8 cellular contexts compared by ENCODE assay signal in genomic region chr16:81006472-81007311, GRCh38. TPM values are rescaled to one million over a fixed set of nuclear protein-coding genes. Genes with fewer than 3 reads are reported as not detected.
DNase-seq lines count a peak whose midpoint lies in the region; ATAC-seq and TF ChIP-seq lines count a peak whose summit lies in the region.

CENPN (plus strand) TSS chr16:81007214; CDS start chr16:81011940, 4,726 bp downstream.
CMC2 (minus strand) TSS chr16:81006885; CDS start chr16:80997394, 9,491 bp downstream.

- H3K27me3 Mint-ChIP-seq in activated naive CD8-positive, alpha-beta T cell = no peaks in the 10 kb centered on the region

- 0 to 7% methylated on average over 3 to 74 of the region's 80 CpGs for WGBS in testis, 2 donors

- no peaks in the 10 kb centered on the region for H3K27me3 ChIP-seq in testis

- intact Hi-C loops in testis (cut with DNase I; ENCODE audit: low total_unique reads) = no loop called here

- no peaks in the 10 kb centered on the region for H3K36me3 ChIP-seq in testis (ENCODE audit: low read depth, missing control alignments)

- peaks cover 4% of the 10 kb centered on the region for H3K36me3 Mint-ChIP-seq in activated naive CD8-positive, alpha-beta T cell

- peak within 1 kb of the TSS; percentile 99 for H3K4me3 Mint-ChIP-seq in activated naive CD8-positive, alpha-beta T cell

- H3K4me1 Mint-ChIP-seq in activated naive CD8-positive, alpha-beta T cell (ENCODE audit: low read depth) = peaks cover 48% of the 10 kb centered on the region

- TF ChIP-seq CTCF in GM12864 (IDR thresholded peaks at IDR 0.05; ENCODE audit: low read depth, low read length, missing control alignments) (no peak), omental fat pad (IDR thresholded peaks at IDR 0.05) (no peak), testis (IDR thresholded peaks at IDR 0.05) (peak in 2 of 3 experiments; percentile 17 to 50)

- peaks cover 15% of the 10 kb centered on the region for H3K4me1 ChIP-seq in testis

- H3K9me3 Mint-ChIP-seq in activated naive CD8-positive, alpha-beta T cell (ENCODE audit: low read depth) = no peaks in the 10 kb centered on the region

- peak; percentile 54 for TF ChIP-seq POLR2A in testis (IDR thresholded peaks at IDR 0.05)

- ATAC-seq in HG02678 (IDR thresholded peaks at IDR 0.05; ENCODE audit: unreplicated experiment) = peak; percentile 81
- peak; percentile 98 for ATAC-seq in omental fat pad (ENCODE audit: low FRiP score)

- DNase-seq in GM12864 (ENCODE audit: low read depth) (peak; percentile 94), NCI-H1105 treated with DMSO at 0.1 percent for 48 hours (lab: John Stamatoyannopoulos, UW) (peak; percentile 86), SKM-1 treated with dmso at 0.1 percent for 144 hours (lab: John Stamatoyannopoulos, UW; ENCODE audit: unreplicated experiment) (peak; percentile 93), glomerular visceral epithelial cell (ENCODE audit: extremely low spot score) (peak; percentile 97), omental fat pad (ENCODE audit: low spot score) (peak; percentile 96), testis (peak; percentile 99)

- no peaks in the 10 kb centered on the region for H3K9me3 ChIP-seq in testis

- H3K27ac Mint-ChIP-seq in activated naive CD8-positive, alpha-beta T cell = peak within 1 kb of the TSS; percentile 100

- peak within 1 kb of the TSS; percentile 88 for H3K4me3 ChIP-seq in GM12864 (ENCODE audit: low read depth, low read length)
- peak within 1 kb of the TSS; percentile 96 to 97 for H3K4me3 ChIP-seq in testis

- peak within 1 kb of the TSS; percentile 94 to 99 for H3K27ac ChIP-seq in testis

RNA-seq across cellular contexts. Expression of gene CENPN, which starts in this region (rescaled TPM):
- 10 to 100 TPM in 1 of 4 donors, 1 to 10 TPM in 3; 4.5 to 12.0 (median 8.4) TPM for total RNA-seq in omental fat pad
- total RNA-seq in testis = 10 to 100 TPM; 11.5 to 39.1 TPM
- polyA plus RNA-seq in testis (ENCODE audit: insufficient read depth, low read depth, low replicate concordance) = 19.3 TPM

RNA-seq across cellular contexts. Expression of gene CMC2, which starts in this region (rescaled TPM):
- 10 to 100 TPM; 32.9 to 43.5 (median 34.0) TPM for total RNA-seq in omental fat pad
- total RNA-seq in testis = 10 to 100 TPM; 63.7 to 84.1 TPM
- polyA plus RNA-seq in testis (ENCODE audit: insufficient read depth, low read depth, low replicate concordance) = 184 TPM

Comparison
In these comparisons a context has a peak if more than half of its experiments do, and no peak if none do; other contexts are left out.
1. Peak in every context shown above with its lines: DNase-seq, ATAC-seq, H3K4me3 ChIP-seq and H3K27ac ChIP-seq.
2. CTCF ChIP-seq: peak in testis (2 of 3); none in GM12864 (single experiment) and omental fat pad (0 of 3).